ENCODE assay signal across 19 cellular contexts in the genomic region with DNA sequence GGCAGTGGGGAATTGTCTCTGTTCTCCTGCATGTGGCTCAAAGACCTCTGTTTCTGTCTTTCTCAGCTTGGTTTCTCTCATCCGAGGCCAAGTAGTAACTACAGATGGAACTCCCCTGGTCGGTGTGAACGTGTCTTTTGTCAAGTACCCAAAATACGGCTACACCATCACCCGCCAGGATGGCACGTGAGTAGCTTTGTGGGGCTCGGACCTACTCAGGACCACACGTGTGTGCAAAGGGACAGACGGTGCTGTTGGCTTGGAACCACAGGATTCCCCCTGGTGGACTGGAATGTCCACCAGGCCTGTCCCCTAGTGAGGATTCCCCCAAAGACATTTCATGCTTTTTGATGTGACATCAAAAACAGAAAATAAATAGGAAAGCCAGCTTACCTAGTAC.
A peak's percentile ranks its signal among the peaks of the same experiment; 100 is the strongest.
DNase-seq lines count a peak whose midpoint lies in the region; ATAC-seq, FAIRE-seq and TF ChIP-seq lines count a peak whose summit lies in the region.
"Had no signal": no experiment of that assay in that cellular context is flagged by ENCODE, and none has a peak within 500 bp of the region (broad histone marks: within the 10 kb centered on the region; RNA-seq: fewer than 3 reads in every experiment).

No MANE protein-coding gene starts in this region.

- H3K36me3 Mint-ChIP-seq in nephron progenitor cell (ENCODE audit: low read depth) = no peaks in the 10 kb centered on the region
- H3K36me3 Mint-ChIP-seq: CD8-positive, alpha-beta T cell had no signal

- H3K9me3 Mint-ChIP-seq in nephron progenitor cell = no peaks in the 10 kb centered on the region
- H3K9me3 Mint-ChIP-seq: CD8-positive, alpha-beta T cell; HFFc6 had no signal

- H3K4me3 ChIP-seq in HepG2 (replicated peaks in 1 of 3; ENCODE audit: insufficient read depth in 1 of 3, low read depth in 2 of 3, low read length in 3 of 3) (no peak overlapping the region), right lobe of liver (no peak overlapping the region), GM12878 (no peak overlapping the region), HAP-1 (no peak overlapping the region)
- H3K4me3 ChIP-seq: BLaER1 treated with 17β-estradiol and CSF1 and Interleukin-3, amounts not matched to agents 10 nM and 100 nM had no signal

- ATAC-seq in HepG2 (no peak), right lobe of liver (no peak), GM12878 (no peak), GM18520 (IDR thresholded peaks at IDR 0.05; ENCODE audit: unreplicated experiment) (no peak)
- ATAC-seq: CD8-positive, alpha-beta T cell; HCT116 had no signal

- TF ChIP-seq RAD21 in HepG2 (CRISPR knock-in tag; IDR thresholded peaks at IDR 0.05) (no peak), GM12878 (IDR thresholded peaks at IDR 0.05; ENCODE audit: insufficient read depth, low read depth, low read length) (no peak)

- H3K27me3 Mint-ChIP-seq in nephron progenitor cell (ENCODE audit: low read depth, poor library complexity) = peaks cover 3% of the 10 kb centered on the region
- H3K27me3 Mint-ChIP-seq: B cell had no signal

- H3K79me2 ChIP-seq in HepG2 (ENCODE audit: insufficient read depth, low read length) (no peaks in the 10 kb centered on the region), GM12878 (ENCODE audit: control insufficient read depth, insufficient read depth, low read length) (no peaks in the 10 kb centered on the region)

- no peaks in the 10 kb centered on the region for H4K20me1 ChIP-seq in HepG2 (ENCODE audit: insufficient read depth, low read length)
- no peaks in the 10 kb centered on the region for H4K20me1 ChIP-seq in GM12878 (ENCODE audit: control insufficient read depth, insufficient read depth)
- H4K20me1 ChIP-seq: BLaER1 treated with 17β-estradiol and CSF1 and Interleukin-3, amounts not matched to agents 10 nM and 100 nM had no signal

- H2AFZ ChIP-seq in HepG2 (ENCODE audit: low read length) (no peak overlapping the region), GM12878 (ENCODE audit: control insufficient read depth, low read depth, low read length) (no peak overlapping the region)

- H3K4me2 ChIP-seq in HepG2 (ENCODE audit: low read depth, low read length) = no peak overlapping the region
- no peak overlapping the region for H3K4me2 ChIP-seq in GM12878 (ENCODE audit: control insufficient read depth, insufficient read depth)
- H3K4me2 ChIP-seq: BLaER1 treated with 17β-estradiol and CSF1 and Interleukin-3, amounts not matched to agents 10 nM and 100 nM; KMS-11 had no signal

- H3K9ac ChIP-seq in HepG2 (ENCODE audit: insufficient read depth, low read depth, low read length) (no peak overlapping the region), GM12878 (ENCODE audit: control insufficient read depth, insufficient read depth, low read length) (no peak overlapping the region)
- H3K9ac ChIP-seq: BLaER1 treated with 17β-estradiol and CSF1 and Interleukin-3, amounts not matched to agents 10 nM and 100 nM; KMS-11 had no signal

- FAIRE-seq in HepG2 (lab: Jason Lieb, UNC) (no peak), GM12878 (lab: Jason Lieb, UNC) (no peak)
- FAIRE-seq: G401.6, H54 had no signal

- SMC1A ChIA-PET in GM12878 (lab: Charles Lee; ENCODE audit: uncharacterized antibody, unreplicated experiment) = interaction anchor here (0.6 to 3.2 kb wide), 4 partner anchors 10 to 43 kb away, joined by 3 to 15 read pairs (median 3); no protein-coding TSS in a partner anchor

- 27% methylated on average over 8 of the region's 9 CpGs for WGBS in HepG2 (ENCODE audit: low lambda C conversion rate)
- WGBS in right lobe of liver (ENCODE audit: insufficient coverage, low coverage, low lambda C conversion rate, missing lambda C conversion rate) = 82% methylated on average over 8 of the region's 9 CpGs
- WGBS in GM12878 (ENCODE audit: insufficient coverage, insufficient replicate concordance, low lambda C conversion rate, missing lambda C conversion rate) = 36% methylated on average over 9 of the region's 9 CpGs

- intact Hi-C loops in HepG2 (cut with micrococcal nuclease; ENCODE audit: unreplicated experiment) (no loop called here), right lobe of liver (cut with DNase I) (no loop called here), GM12878 (cut with micrococcal nuclease; ENCODE audit: unreplicated experiment) (no loop called here)

- DNase-seq in HepG2 (ENCODE audit: low spot score) (no peak), right lobe of liver (no peak), GM12878 (ENCODE audit: low read depth, low spot score) (no peak), nephron progenitor cell (no peak), HAP-1 (ENCODE audit: low spot score in 2 of 2) (no peak)
- DNase-seq in activated CD8-positive, alpha-beta memory T cell treated with anti-CD3 and anti-CD28 coated beads, Interleukin-2, amount 50 U/mL, for 4 hours = no peak
- DNase-seq: CD8-positive, alpha-beta T cell; DMS 273 treated with DMSO at 0.1 percent for 48 hours; DMS53; DND-41; EL; HFFc6 had no signal

- RAD21 ChIA-PET in GM12878 (lab: Charles Lee; ENCODE audit: unreplicated experiment) = no interaction called here

- CTCF ChIA-PET in HepG2 (lab: Yijun Ruan, JAX; ENCODE audit: low intra/inter-chr PET ratio, low total read pairs) (no interaction called here), GM12878 (lab: Yijun Ruan, JAX) (no interaction called here)

- TF ChIP-seq CTCF in HepG2 (CRISPR knock-in tag; IDR thresholded peaks at IDR 0.05) (no peak), right lobe of liver (IDR thresholded peaks at IDR 0.05) (no peak), GM12878 (IDR thresholded peaks at IDR 0.05 in 2 of 3, conservative IDR thresholded peaks at IDR 0.05 in 1 of 3; ENCODE audit: control insufficient read depth in 2 of 3, extremely low read depth in 1 of 3, insufficient read depth in 1 of 3, low read depth in 3 of 3, low read length in 3 of 3) (no peak), nephron progenitor cell (IDR thresholded peaks at IDR 0.05) (no peak)

- H3K27me3 ChIP-seq in HepG2 (ENCODE audit: control insufficient read depth in 1 of 2, insufficient read depth in 2 of 2, low read length in 2 of 2) (peaks cover 0 to 10% of the 10 kb centered on the region in 2 experiments; a peak in 1 of 5 replicates), right lobe of liver (no peaks in the 10 kb centered on the region), GM12878 (replicated peaks in 1 of 2; ENCODE audit: control insufficient read depth in 2 of 2, insufficient read depth in 2 of 2, low read length in 1 of 2) (peaks cover 2 to 3% of the 10 kb centered on the region in 2 experiments; a peak in 2 of 4 replicates), HAP-1 (ENCODE audit: low read depth) (no peaks in the 10 kb centered on the region)
- H3K27me3 ChIP-seq: BLaER1 treated with 17β-estradiol and CSF1 and Interleukin-3, amounts not matched to agents 10 nM and 100 nM had no signal

- H3K27ac ChIP-seq in HepG2 (ENCODE audit: extremely low read length, insufficient read depth, low read length) = no peak overlapping the region
- H3K27ac ChIP-seq in right lobe of liver = no peak overlapping the region
- no peak overlapping the region for H3K27ac ChIP-seq in GM12878 (ENCODE audit: control insufficient read depth, insufficient read depth)
- H3K27ac ChIP-seq: BLaER1 treated with 17β-estradiol and CSF1 and Interleukin-3, amounts not matched to agents 10 nM and 100 nM; KMS-11 had no signal

- in situ Hi-C loops in HepG2 (cut with HindIII; ENCODE audit: extremely low pct_ligation_motif_present, low pct_unique_long_range_greater_than_20kb) (no loop called here), GM12878 (cut with MboI) (no loop called here), HAP-1 (cut with MboI; ENCODE audit: low sequenced_read_pairs) (no loop called here)

- no peaks in the 10 kb centered on the region for H3K36me3 ChIP-seq in HepG2 (replicated peaks in 1 of 2; ENCODE audit: control insufficient read depth in 1 of 2, insufficient read depth in 2 of 2, low read length in 2 of 2)
- H3K36me3 ChIP-seq in right lobe of liver = no peaks in the 10 kb centered on the region
- H3K36me3 ChIP-seq in GM12878 (ENCODE audit: control insufficient read depth in 2 of 2, insufficient read depth in 2 of 2, low read length in 1 of 2) = no peaks in the 10 kb centered on the region
- no peaks in the 10 kb centered on the region for H3K36me3 ChIP-seq in HAP-1 (replicated peaks)

- no peak overlapping the region for H3K4me3 Mint-ChIP-seq in nephron progenitor cell
- H3K4me3 Mint-ChIP-seq: B cell; CD8-positive, alpha-beta T cell; HFFc6 had no signal

- BruUV-seq in HepG2 (replicated peaks; lab: Mats Ljungman, UMichigan) = no TSS peak
- no TSS peak for BruUV-seq in GM12878 (replicated peaks; lab: Mats Ljungman, UMichigan)

- no peaks in the 10 kb centered on the region for H3K4me1 ChIP-seq in HepG2 (ENCODE audit: insufficient read depth, low read length)
- H3K4me1 ChIP-seq in right lobe of liver = no peaks in the 10 kb centered on the region
- no peaks in the 10 kb centered on the region for H3K4me1 ChIP-seq in GM12878 (ENCODE audit: control insufficient read depth, insufficient read depth, low read length)
- H3K4me1 ChIP-seq in HAP-1 = 0 out of 2 replicates have a peak, but pooled peaks cover 3% of the 10 kb centered on the region
- H3K4me1 ChIP-seq: BLaER1 treated with 17β-estradiol and CSF1 and Interleukin-3, amounts not matched to agents 10 nM and 100 nM had no signal

- POLR2A ChIA-PET in HepG2 (lab: Yijun Ruan, JAX) (no interaction called here), GM12878 (lab: Charles Lee) (interaction anchor here (1.1 kb wide), 1 partner anchor 33 kb away, joined by 7 read pairs; no protein-coding TSS in a partner anchor)

- H3K4me1 Mint-ChIP-seq in nephron progenitor cell = peaks cover 49% of the 10 kb centered on the region
- H3K4me1 Mint-ChIP-seq: B cell had no signal

- peak overlapping the region; percentile 51 for H3K27ac Mint-ChIP-seq in nephron progenitor cell
- H3K27ac Mint-ChIP-seq: B cell; CD8-positive, alpha-beta T cell; HFFc6 had no signal

- no peaks in the 10 kb centered on the region for H3K9me3 ChIP-seq in HepG2 (ENCODE audit: low read length)
- H3K9me3 ChIP-seq in right lobe of liver = no peaks in the 10 kb centered on the region
- H3K9me3 ChIP-seq in GM12878 (replicated peaks; ENCODE audit: control insufficient read depth, insufficient read depth, low read length) = no peaks in the 10 kb centered on the region
- H3K9me3 ChIP-seq in HAP-1 = no peaks in the 10 kb centered on the region
- H3K9me3 ChIP-seq: BLaER1 treated with 17β-estradiol and CSF1 and Interleukin-3, amounts not matched to agents 10 nM and 100 nM had no signal

- TF ChIP-seq EP300 in HepG2 (IDR thresholded peaks at IDR 0.05; ENCODE audit: low read depth in 2 of 2, low read length in 2 of 2) = no peak
- no peak for TF ChIP-seq EP300 in HepG2 (CRISPR knock-in tag; IDR thresholded peaks at IDR 0.05; ENCODE audit: borderline replicate concordance)
- TF ChIP-seq EP300 in GM12878 (IDR thresholded peaks at IDR 0.05; ENCODE audit: borderline replicate concordance in 1 of 2, control insufficient read depth in 1 of 2, low read depth in 2 of 2, low read length in 2 of 2) = no peak

- TF ChIP-seq POLR2A in HepG2 (IDR thresholded peaks at IDR 0.05; ENCODE audit: insufficient read depth in 1 of 2, low read depth in 2 of 2, low read length in 2 of 2) (no peak), right lobe of liver (IDR thresholded peaks at IDR 0.05) (no peak), GM12878 (IDR thresholded peaks at IDR 0.05; ENCODE audit: low read depth, low read length) (no peak)
